24 cellular contexts compared by ENCODE assay signal in genomic region chr12:125606312-125606711, GRCh38.
DNase-seq lines count a peak whose midpoint lies in the region; ATAC-seq, FAIRE-seq and TF ChIP-seq lines count a peak whose summit lies in the region.
"Had no signal": no experiment of that assay in that cellular context is flagged by ENCODE, and none has a peak within 500 bp of the region (broad histone marks: within the 10 kb centered on the region; RNA-seq: fewer than 3 reads in every experiment).

No MANE protein-coding gene starts in this region.

- FAIRE-seq in HepG2 (lab: Jason Lieb, UNC): no peak
- peak; percentile 52 for FAIRE-seq in bronchial epithelial cell (lab: Jason Lieb, UNC)
- FAIRE-seq: A204.1, G401.6, GM12891, GM19239 had no signal

- H3K27ac ChIP-seq in HepG2 (ENCODE audit: extremely low read length, insufficient read depth, low read length) (no peak overlapping the region), right lobe of liver (no peak overlapping the region), esophagus muscularis mucosa (replicated peaks in 1 of 4) (no peak overlapping the region)
- H3K27ac ChIP-seq: BLaER1 had no signal

- CTCF ChIA-PET in HepG2 (lab: Yijun Ruan, JAX; ENCODE audit: low intra/inter-chr PET ratio, low total read pairs): no interaction called here

- POLR2A ChIA-PET in HepG2 (lab: Yijun Ruan, JAX): no interaction called here

- no peaks in the 10 kb centered on the region for H4K20me1 ChIP-seq in HepG2 (ENCODE audit: insufficient read depth, low read length)
- H4K20me1 ChIP-seq: BLaER1 had no signal

- no peak overlapping the region for H2AFZ ChIP-seq in HepG2 (ENCODE audit: low read length)

- no peaks in the 10 kb centered on the region for H3K4me1 ChIP-seq in HepG2 (ENCODE audit: insufficient read depth, low read length)
- H3K4me1 ChIP-seq in right lobe of liver: no peaks in the 10 kb centered on the region
- H3K4me1 ChIP-seq in esophagus muscularis mucosa: no peaks in the 10 kb centered on the region
- H3K4me1 ChIP-seq: BE2C, BLaER1 had no signal

- H3K9ac ChIP-seq in HepG2 (ENCODE audit: insufficient read depth, low read depth, low read length): no peak overlapping the region
- H3K9ac ChIP-seq: BLaER1 had no signal

- DNase-seq in HepG2 (ENCODE audit: low spot score) (no peak), right lobe of liver (no peak), bronchial epithelial cell (ENCODE audit: low read depth) (no peak), esophagus muscularis mucosa (ENCODE audit: extremely low spot score) (peak; percentile 82), MV-4-11 (lab: John Stamatoyannopoulos, UW) (no peak), NCI-H2196 treated with DMSO at 0.1 percent for 48 hours (lab: John Stamatoyannopoulos, UW; ENCODE audit: unreplicated experiment) (no peak), DMS153 treated with DMSO at 0.1 percent for 48 hours (lab: John Stamatoyannopoulos, UW; ENCODE audit: unreplicated experiment) (no peak)
- DNase-seq: 8988T; ACHN; BE2C; C1 segment of cervical spinal cord; CD4-positive, alpha-beta memory T cell; CD4-positive, CD25-positive, alpha-beta regulatory T cell; CD8-positive, alpha-beta memory T cell; COR-L47; DMS 273 treated with DMSO at 0.1 percent for 48 hours; DMS153; DMS79 treated with DMSO at 0.1 percent for 48 hours; GF-D8 had no signal

- in situ Hi-C loops in HepG2 (cut with HindIII; ENCODE audit: extremely low pct_ligation_motif_present, low pct_unique_long_range_greater_than_20kb): no loop called here

- no peaks in the 10 kb centered on the region for H3K9me3 ChIP-seq in HepG2 (ENCODE audit: low read length)
- H3K9me3 ChIP-seq in right lobe of liver: no peaks in the 10 kb centered on the region
- H3K9me3 ChIP-seq in esophagus muscularis mucosa: no peaks in the 10 kb centered on the region
- H3K9me3 ChIP-seq: BE2C, BLaER1 had no signal

- no peaks in the 10 kb centered on the region for H3K27me3 ChIP-seq in HepG2 (ENCODE audit: control insufficient read depth in 1 of 2, insufficient read depth in 2 of 2, low read length in 2 of 2)
- no peaks in the 10 kb centered on the region for H3K27me3 ChIP-seq in right lobe of liver
- no peaks in the 10 kb centered on the region for H3K27me3 ChIP-seq in bronchial epithelial cell (ENCODE audit: control insufficient read depth, insufficient read depth, low read length)
- H3K27me3 ChIP-seq in esophagus muscularis mucosa: no peaks in the 10 kb centered on the region
- H3K27me3 ChIP-seq: BE2C, BLaER1 had no signal

- ATAC-seq in HepG2 (no peak), right lobe of liver (no peak)

- H3K79me2 ChIP-seq in HepG2 (ENCODE audit: insufficient read depth, low read length): no peaks in the 10 kb centered on the region

- no TSS peak for BruUV-seq in HepG2 (replicated peaks; lab: Mats Ljungman, UMichigan)

- intact Hi-C loops in HepG2 (cut with micrococcal nuclease; ENCODE audit: unreplicated experiment) (no loop called here), right lobe of liver (cut with DNase I) (no loop called here), esophagus muscularis mucosa (cut with DNase I) (no loop called here)

- H3K36me3 ChIP-seq in HepG2 (replicated peaks in 1 of 2; ENCODE audit: control insufficient read depth in 1 of 2, insufficient read depth in 2 of 2, low read length in 2 of 2): no peaks in the 10 kb centered on the region
- no peaks in the 10 kb centered on the region for H3K36me3 ChIP-seq in right lobe of liver
- no peaks in the 10 kb centered on the region for H3K36me3 ChIP-seq in bronchial epithelial cell (ENCODE audit: control insufficient read depth, insufficient read depth, low read length)
- no peaks in the 10 kb centered on the region for H3K36me3 ChIP-seq in esophagus muscularis mucosa
- H3K36me3 ChIP-seq: BE2C, BLaER1 had no signal

- H3K4me2 ChIP-seq in HepG2 (ENCODE audit: low read depth, low read length): no peak overlapping the region
- H3K4me2 ChIP-seq: BLaER1 had no signal

- TF ChIP-seq CTCF in HepG2 (CRISPR knock-in tag; IDR thresholded peaks at IDR 0.05): no peak
- TF ChIP-seq CTCF in right lobe of liver (IDR thresholded peaks at IDR 0.05): no peak
- no peak for TF ChIP-seq CTCF in bronchial epithelial cell (IDR thresholded peaks at IDR 0.05; ENCODE audit: insufficient read depth, low read length, severe bottlenecking)
- TF ChIP-seq CTCF in esophagus muscularis mucosa (IDR thresholded peaks at IDR 0.05): no peak

- TF ChIP-seq EP300 in HepG2 (IDR thresholded peaks at IDR 0.05; ENCODE audit: low read depth in 2 of 2, low read length in 2 of 2): no peak
- TF ChIP-seq EP300 in HepG2 (CRISPR knock-in tag; IDR thresholded peaks at IDR 0.05; ENCODE audit: borderline replicate concordance): no peak
- TF ChIP-seq EP300 in esophagus muscularis mucosa (IDR thresholded peaks at IDR 0.05): no peak

- no peak for TF ChIP-seq RAD21 in HepG2 (CRISPR knock-in tag; IDR thresholded peaks at IDR 0.05)

- TF ChIP-seq POLR2A in HepG2 (IDR thresholded peaks at IDR 0.05; ENCODE audit: insufficient read depth in 1 of 2, low read depth in 2 of 2, low read length in 2 of 2): no peak
- TF ChIP-seq POLR2A in right lobe of liver (IDR thresholded peaks at IDR 0.05): no peak
- TF ChIP-seq POLR2A in esophagus muscularis mucosa (IDR thresholded peaks at IDR 0.05; ENCODE audit: low read depth): no peak

- 7% methylated on average over 5 of the region's 5 CpGs for WGBS in HepG2 (ENCODE audit: low lambda C conversion rate)
- 75% methylated on average over 3 of the region's 5 CpGs for WGBS in right lobe of liver (ENCODE audit: insufficient coverage, low coverage, low lambda C conversion rate, missing lambda C conversion rate)
- WGBS in esophagus muscularis mucosa: 72% methylated on average over 5 of the region's 5 CpGs

- H3K4me3 ChIP-seq in HepG2 (replicated peaks in 1 of 3; ENCODE audit: insufficient read depth in 1 of 3, low read depth in 2 of 3, low read length in 3 of 3): no peak overlapping the region
- no peak overlapping the region for H3K4me3 ChIP-seq in right lobe of liver
- H3K4me3 ChIP-seq in bronchial epithelial cell (ENCODE audit: low read depth, low read length): no peak overlapping the region
- no peak overlapping the region for H3K4me3 ChIP-seq in esophagus muscularis mucosa
- H3K4me3 ChIP-seq: BLaER1 had no signal

TF ChIP-seq in HepG2, 621 proteins besides CTCF, POLR2A, EP300 and RAD21:
- TF ChIP-seq ZEB1 (IDR thresholded peaks at IDR 0.05; ENCODE audit: insufficient replicate concordance, low read depth): no peak
- peak; percentile 90 for TF ChIP-seq MNT (IDR thresholded peaks at IDR 0.05)
